In genomic region chr19:15123900-15124299, GRCh38 we compare ENCODE assay signal across 8 cellular contexts. TPM values are rescaled to one million over a fixed set of nuclear protein-coding genes. Genes with fewer than 3 reads are reported as not detected.
A peak's percentile ranks its signal among the peaks of the same experiment; 100 is the strongest.
DNase-seq lines count a peak whose midpoint lies in the region; ATAC-seq lines count a peak whose summit lies in the region.

No MANE protein-coding gene starts in this region.

- WGBS in right cardiac atrium, result 32% methylated on average over 5 of the region's 5 CpGs

- H3K36me3 ChIP-seq in skeletal muscle tissue (ENCODE audit: control insufficient read depth in 3 of 3, insufficient read depth in 3 of 3, low read length in 3 of 3), result peaks cover 28 to 33% (median 32%) of the 10 kb centered on the region in 3 donors

- H3K27me3 ChIP-seq in right cardiac atrium (ENCODE audit: control insufficient read depth, insufficient read depth), result no peaks in the 10 kb centered on the region
- no peaks in the 10 kb centered on the region for H3K27me3 ChIP-seq in skeletal muscle tissue (ENCODE audit: control insufficient read depth in 3 of 3, insufficient read depth in 3 of 3, low read length in 3 of 3)

- H3K27ac ChIP-seq in right cardiac atrium (ENCODE audit: low read length) (peak overlapping the region; percentile 88), skeletal muscle tissue (ENCODE audit: low read depth, low read length) (peak overlapping the region; percentile 96)

- H3K4me1 ChIP-seq in right cardiac atrium (ENCODE audit: control insufficient read depth, insufficient read depth, low read length) (peaks cover 6% of the 10 kb centered on the region), skeletal muscle tissue (ENCODE audit: control insufficient read depth in 3 of 3, insufficient read depth in 3 of 3, low read length in 3 of 3) (peaks cover 20 to 24% (median 24%) of the 10 kb centered on the region in 3 donors)

- H3K4me3 ChIP-seq in right cardiac atrium (ENCODE audit: low read length), result no peak overlapping the region
- H3K4me3 ChIP-seq in skeletal muscle tissue (ENCODE audit: low read length in 3 of 3), result peak overlapping the region in 2 of 3 donors; percentile 14 to 97

- peaks cover 54% of the 10 kb centered on the region for H3K36me3 Mint-ChIP-seq in activated T-helper 17 cell treated with anti-CD3 and anti-CD28 coated beads, Interleukin-2, amount 50 U/mL, for 72 hours (ENCODE audit: low read depth)

- DNase-seq in NCI-H345 (lab: John Stamatoyannopoulos, UW), result peak; percentile 24
- DNase-seq in NCI-H345 treated with DMSO at 0.1 percent for 48 hours (lab: John Stamatoyannopoulos, UW; ENCODE audit: unreplicated experiment), result no peak
- DNase-seq in right cardiac atrium, result peak; percentile 79 to 90 (median 90)
- no peak for DNase-seq in NCI-H774 (lab: John Stamatoyannopoulos, UW)
- DNase-seq in kidney glomerular epithelial cell (lab: John Stamatoyannopoulos, UW), result no peak

- intact Hi-C loops in right cardiac atrium (cut with DNase I), result no loop called here

- no peaks in the 10 kb centered on the region for H3K9me3 Mint-ChIP-seq in activated T-helper 17 cell treated with anti-CD3 and anti-CD28 coated beads, Interleukin-2, amount 50 U/mL, for 72 hours

- H3K9me3 ChIP-seq in right cardiac atrium (ENCODE audit: control insufficient read depth, low read length) (no peaks in the 10 kb centered on the region), skeletal muscle tissue (ENCODE audit: control insufficient read depth in 3 of 3, low read length in 3 of 3) (no peaks in the 10 kb centered on the region)

- no peaks in the 10 kb centered on the region for H3K27me3 Mint-ChIP-seq in activated T-helper 17 cell treated with anti-CD3 and anti-CD28 coated beads, Interleukin-2, amount 50 U/mL, for 72 hours

- peak overlapping the region; percentile 88 for H3K4me3 Mint-ChIP-seq in activated T-helper 17 cell treated with anti-CD3 and anti-CD28 coated beads, Interleukin-2, amount 50 U/mL, for 72 hours

- peak overlapping the region; percentile 83 to 92 (median 86) for H3K9ac ChIP-seq in skeletal muscle tissue (ENCODE audit: low read depth in 1 of 3, low read length in 3 of 3)

- H3K4me1 Mint-ChIP-seq in activated T-helper 17 cell treated with anti-CD3 and anti-CD28 coated beads, Interleukin-2, amount 50 U/mL, for 72 hours, result peaks cover 7% of the 10 kb centered on the region

- peak overlapping the region; percentile 93 for H3K27ac Mint-ChIP-seq in activated T-helper 17 cell treated with anti-CD3 and anti-CD28 coated beads, Interleukin-2, amount 50 U/mL, for 72 hours

- ATAC-seq in activated T-helper 17 cell treated with anti-CD3 and anti-CD28 coated beads, Interleukin-2, amount 50 U/mL, for 72 hours (replicated peaks), result no peak
- ATAC-seq in right cardiac atrium (peak; percentile 44 to 61), GM18498 (IDR thresholded peaks at IDR 0.05; ENCODE audit: unreplicated experiment) (no peak)

RNA-seq across cellular contexts. Expression of gene SYDE1, which starts 16.7 kb away (rescaled TPM):
- total RNA-seq in activated T-helper 17 cell treated with anti-CD3 and anti-CD28 coated beads, Interleukin-2, amount 50 U/mL, for 72 hours, result 1 to 10 TPM in 1 of 2 donors, under 1 TPM in 1; 0.26 to 2.6 TPM
- total RNA-seq in right cardiac atrium (10 to 100 TPM; 15.2 to 20.9 (median 16.5) TPM), skeletal muscle tissue (7.3 TPM)
- polyA plus RNA-seq in right cardiac atrium, result 11.3 TPM

RNA-seq across cellular contexts. Expression of gene OR1I1, which starts 41.9 kb away (rescaled TPM):
- not detected for total RNA-seq in activated T-helper 17 cell treated with anti-CD3 and anti-CD28 coated beads, Interleukin-2, amount 50 U/mL, for 72 hours
- total RNA-seq in right cardiac atrium (not detected), skeletal muscle tissue (not detected)
- not detected for polyA plus RNA-seq in right cardiac atrium

Comparison
In these comparisons a context has a peak if more than half of its experiments do, and no peak if none do; other contexts are left out.
1. DNase-seq: peak in NCI-H345 (single experiment) and right cardiac atrium (3 of 3); none in NCI-H345 treated with DMSO at 0.1 percent for 48 hours (single experiment), NCI-H774 (single experiment) and kidney glomerular epithelial cell (single experiment).
2. ATAC-seq: peak in right cardiac atrium (2 of 2); none in activated T-helper 17 cell treated with anti-CD3 and anti-CD28 coated beads, Interleukin-2, amount 50 U/mL, for 72 hours (single experiment) and GM18498 (single experiment).